Comparison of ENCODE assay signal across 9 cellular contexts in genomic region chr18:811192-812122, GRCh38. TPM values are rescaled to one million over a fixed set of nuclear protein-coding genes. Genes with fewer than 3 reads are reported as not detected.
DNase-seq lines count a peak whose midpoint lies in the region; ATAC-seq, FAIRE-seq and TF ChIP-seq lines count a peak whose summit lies in the region.
"Had no signal": no experiment of that assay in that cellular context is flagged by ENCODE, and none has a peak within 500 bp of the region (broad histone marks: within the 10 kb centered on the region; RNA-seq: fewer than 3 reads in every experiment).

No MANE protein-coding gene starts in this region.

- H3K27ac ChIP-seq in astrocyte (ENCODE audit: low read depth, low read length) (peak overlapping the region; percentile 85), skeletal muscle tissue (ENCODE audit: low read depth, low read length) (peak overlapping the region; percentile 90)

- H3K36me3 Mint-ChIP-seq in astrocyte (ENCODE audit: low read depth, unreplicated experiment), result no peaks in the 10 kb centered on the region

- H3K9ac ChIP-seq in astrocyte (ENCODE audit: low read length), result peak overlapping the region; percentile 98
- peak overlapping the region; percentile 85 to 96 (median 91) for H3K9ac ChIP-seq in skeletal muscle tissue (ENCODE audit: low read depth in 1 of 3, low read length in 3 of 3)

- H3K36me3 ChIP-seq in astrocyte (ENCODE audit: insufficient read depth, low read length) (no peaks in the 10 kb centered on the region), skeletal muscle tissue (ENCODE audit: control insufficient read depth in 3 of 3, insufficient read depth in 3 of 3, low read length in 3 of 3) (no peaks in the 10 kb centered on the region)

- peaks cover 54% of the 10 kb centered on the region for H3K79me2 ChIP-seq in astrocyte (ENCODE audit: insufficient read depth, low read length)

- no peak for TF ChIP-seq CTCF in astrocyte (IDR thresholded peaks at IDR 0.05; ENCODE audit: insufficient read depth, low read depth, low read length)

- H3K9me3 ChIP-seq in astrocyte (ENCODE audit: insufficient read depth, low read depth, low read length) (no peaks in the 10 kb centered on the region), iPS-18c (ENCODE audit: control insufficient read depth, insufficient read depth, low read length) (no peaks in the 10 kb centered on the region), skeletal muscle tissue (ENCODE audit: control insufficient read depth in 3 of 3, low read length in 3 of 3) (no peaks in the 10 kb centered on the region)

- peaks cover 43% of the 10 kb centered on the region for H4K20me1 ChIP-seq in astrocyte (ENCODE audit: insufficient read depth, low read length)

- peak overlapping the region; percentile 87 for H3K4me2 ChIP-seq in astrocyte (ENCODE audit: low read length)

- H3K4me3 Mint-ChIP-seq in astrocyte (ENCODE audit: unreplicated experiment), result peak overlapping the region; percentile 94

- H3K27me3 ChIP-seq in astrocyte (ENCODE audit: insufficient read depth, low read length) (no peaks in the 10 kb centered on the region), skeletal muscle tissue (ENCODE audit: control insufficient read depth in 3 of 3, insufficient read depth in 3 of 3, low read length in 3 of 3) (no peaks in the 10 kb centered on the region)

- DNase-seq in DMS 273 (lab: John Stamatoyannopoulos, UW; ENCODE audit: unreplicated experiment) (peak; percentile 79), DMS 273 treated with DMSO at 0.1 percent for 48 hours (lab: John Stamatoyannopoulos, UW) (no peak), KBM-7 (peak; percentile 47), astrocyte (ENCODE audit: low read depth) (no peak), NCI-H226 (no peak)

- H3K9me3 Mint-ChIP-seq in astrocyte (ENCODE audit: unreplicated experiment), result no peaks in the 10 kb centered on the region

- peaks cover 2% of the 10 kb centered on the region for H3K27me3 Mint-ChIP-seq in astrocyte (ENCODE audit: low read depth, unreplicated experiment)

- ATAC-seq in GM21786 (IDR thresholded peaks at IDR 0.05; ENCODE audit: unreplicated experiment), result peak; percentile 18

- H3K4me1 ChIP-seq in astrocyte (ENCODE audit: insufficient read depth, low read length) (peaks cover 4% of the 10 kb centered on the region), skeletal muscle tissue (ENCODE audit: control insufficient read depth in 3 of 3, insufficient read depth in 3 of 3, low read length in 3 of 3) (peaks cover 13 to 31% (median 17%) of the 10 kb centered on the region in 3 donors)

- peaks cover 17% of the 10 kb centered on the region for H3K4me1 Mint-ChIP-seq in astrocyte (ENCODE audit: low read depth, unreplicated experiment)

- in situ Hi-C loops in KBM-7 (cut with MboI; ENCODE audit: low pct_unique_long_range_greater_than_20kb, low sequenced_read_pairs), result no loop called here

- H3K4me3 ChIP-seq in astrocyte (ENCODE audit: insufficient read depth, low read depth, low read length) (peak overlapping the region; percentile 89), iPS-18c (ENCODE audit: insufficient read depth, low read depth, low read length) (peak overlapping the region; percentile 92), skeletal muscle tissue (ENCODE audit: low read length in 3 of 3) (peak overlapping the region; percentile 75 to 85 (median 84))

- H3K27ac Mint-ChIP-seq in astrocyte (ENCODE audit: unreplicated experiment), result peak overlapping the region; percentile 94

- peak overlapping the region; percentile 37 for H2AFZ ChIP-seq in astrocyte (ENCODE audit: low read depth, low read length)

- FAIRE-seq in astrocyte (lab: Jason Lieb, UNC), result no peak
- FAIRE-seq: A204.1 had no signal

RNA-seq across cellular contexts. Expression of gene YES1, which starts 0.6 kb away (rescaled TPM):
- total RNA-seq in astrocyte, result 63.0 and 68.2 TPM in 2 replicates
- total RNA-seq in skeletal muscle tissue, result 40.7 TPM

Comparison
In these comparisons a context has a peak if more than half of its experiments do, and no peak if none do; other contexts are left out.
1. DNase-seq: peak in DMS 273 (single experiment) and KBM-7 (single experiment); none in DMS 273 treated with DMSO at 0.1 percent for 48 hours (single experiment), astrocyte (single experiment) and NCI-H226 (single experiment).
2. Peak in every context shown above with its lines, with median percentiles within 50 percentile points of each other: H3K4me3 ChIP-seq.